Comparison of ENCODE assay signal across 8 cellular contexts in the genomic region with DNA sequence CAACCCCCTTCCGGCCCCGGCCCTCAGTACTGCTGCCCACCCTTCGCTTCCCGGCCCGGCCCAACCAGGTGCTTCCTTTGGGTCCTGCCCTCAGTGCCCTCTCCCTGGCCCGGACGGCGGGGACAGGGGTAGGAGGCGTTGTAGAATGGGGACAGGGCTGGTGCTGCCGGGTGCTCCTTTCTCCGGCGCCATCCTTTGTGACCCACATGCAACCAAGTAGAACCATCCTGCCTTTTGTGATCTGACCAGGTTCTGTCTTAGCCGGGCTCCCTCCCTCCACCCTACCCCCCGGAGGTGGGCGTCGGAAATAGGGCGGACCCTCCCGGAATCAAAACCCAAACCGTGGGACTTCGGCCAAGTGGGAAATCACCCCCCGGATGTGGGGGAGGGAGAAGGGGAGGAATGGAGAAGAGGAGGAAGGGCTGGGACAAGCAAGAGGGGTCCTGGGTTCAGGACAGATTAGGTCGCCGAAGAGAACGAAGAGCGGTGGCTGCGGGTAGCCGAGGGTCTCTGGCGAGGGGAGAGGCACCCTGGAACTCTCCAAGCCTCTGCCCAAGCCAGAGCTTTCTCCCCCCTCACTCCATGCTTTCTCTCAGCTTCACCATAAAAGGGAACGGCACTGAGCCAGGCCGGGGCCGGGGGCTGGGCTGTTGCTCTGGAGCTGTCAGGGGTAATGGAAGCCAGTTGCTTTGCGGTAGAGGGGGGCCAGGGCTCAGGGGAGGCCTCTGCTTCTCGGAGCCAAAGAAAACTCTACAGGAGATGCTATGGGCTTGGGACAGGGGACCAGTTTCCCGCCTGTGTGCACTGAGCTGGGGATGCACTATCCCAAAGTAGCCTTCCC. TPM values are rescaled to one million over a fixed set of nuclear protein-coding genes. Genes with fewer than 3 reads are reported as not detected.
DNase-seq lines count a peak whose midpoint lies in the region; ATAC-seq and TF ChIP-seq lines count a peak whose summit lies in the region.

No MANE protein-coding gene starts in this region.

- CTCF ChIA-PET in T-cell (lab: Charles Lee), result interaction anchor here in 1 of 2 donors (1.2 to 1.8 kb wide), 2 partner anchors 9 to 22 kb away, joined by 3 to 9 read pairs; no protein-coding TSS in a partner anchor

- H3K9me3 Mint-ChIP-seq in T-cell, result no peaks in the 10 kb centered on the region
- H3K9me3 Mint-ChIP-seq in effector memory CD8-positive, alpha-beta T cell, result no peaks in the 10 kb centered on the region

- peaks cover 67 to 82% (median 75%) of the 10 kb centered on the region in 3 donors for H3K4me1 Mint-ChIP-seq in T-cell
- H3K4me1 Mint-ChIP-seq in effector memory CD8-positive, alpha-beta T cell (ENCODE audit: low read depth in 2 of 2), result peaks cover 49 to 61% of the 10 kb centered on the region in 2 donors

- H3K27ac Mint-ChIP-seq in T-cell, result peak overlapping the region; percentile 91
- H3K27ac Mint-ChIP-seq in effector memory CD8-positive, alpha-beta T cell, result peak overlapping the region; percentile 38 to 74

- peak overlapping the region; percentile 88 for H3K27ac ChIP-seq in thymus (ENCODE audit: low read depth)

- H3K27me3 Mint-ChIP-seq in T-cell, result no peaks in the 10 kb centered on the region
- H3K27me3 Mint-ChIP-seq in effector memory CD8-positive, alpha-beta T cell, result no peaks in the 10 kb centered on the region

- no peaks in the 10 kb centered on the region for H3K27me3 ChIP-seq in thymus (ENCODE audit: control insufficient read depth, insufficient read depth)

- H3K36me3 Mint-ChIP-seq in T-cell, result peaks cover 13% of the 10 kb centered on the region
- H3K36me3 Mint-ChIP-seq in effector memory CD8-positive, alpha-beta T cell (ENCODE audit: insufficient read depth), result peaks cover 23% of the 10 kb centered on the region

- POLR2A ChIA-PET in T-cell (lab: Charles Lee), result interaction anchor here in 1 of 2 donors (0.7 to 1.1 kb wide), 2 partner anchors 21 to 38 kb away, joined by 3 to 12 read pairs; partner anchors contain the start of gene AGBL5

- in situ Hi-C loops in GM13976 (cut with MboI; ENCODE audit: low sequenced_read_pairs, unreplicated experiment), result no loop called here

- ATAC-seq in HG02678 (IDR thresholded peaks at IDR 0.05; ENCODE audit: unreplicated experiment) (peak; percentile 16), T-cell (replicated peaks in 1 of 4) (peak in 3 of 4 experiments; percentile 16 to 29 (median 29)), esophagus mucosa (no peak)
- ATAC-seq in effector memory CD8-positive, alpha-beta T cell (replicated peaks), result peak; percentile 21

- 6% methylated on average over 34 of the region's 34 CpGs for WGBS in thymus

- H3K9me3 ChIP-seq in thymus (ENCODE audit: control insufficient read depth), result no peaks in the 10 kb centered on the region

- H3K4me1 ChIP-seq in thymus (ENCODE audit: control insufficient read depth, insufficient read depth, low read length), result peaks cover 22% of the 10 kb centered on the region

- TF ChIP-seq CTCF in GM13976 (IDR thresholded peaks at IDR 0.05; ENCODE audit: borderline replicate concordance, control extremely low read depth, extremely low read depth, insufficient read depth, missing control alignments), result no peak

- H3K4me3 ChIP-seq in thymus (ENCODE audit: low read length), result peak overlapping the region; percentile 75

- H3K36me3 ChIP-seq in thymus (ENCODE audit: control insufficient read depth, insufficient read depth), result peaks cover 23% of the 10 kb centered on the region

- DNase-seq in GM13976 (ENCODE audit: low spot score), result peak; percentile 60
- DNase-seq in T-cell, result peak in 4 of 34 experiments; percentile 15 to 26 (median 18)
- no peak for DNase-seq in effector memory CD8-positive, alpha-beta T cell
- DNase-seq in mucosa of gallbladder (ENCODE audit: low spot score), result peak; percentile 82
- DNase-seq in NCI-H345 (lab: John Stamatoyannopoulos, UW), result no peak

- H3K4me3 Mint-ChIP-seq in T-cell, result peak overlapping the region; percentile 73 to 89 (median 75)
- peak overlapping the region; percentile 85 to 97 for H3K4me3 Mint-ChIP-seq in effector memory CD8-positive, alpha-beta T cell

RNA-seq across cellular contexts. Expression of gene OST4, which starts 0.8 kb away (rescaled TPM):
- total RNA-seq in T-cell (100 to 1,000 TPM; 217 to 292 (median 236) TPM), mucosa of gallbladder (323 TPM), esophagus mucosa (258 TPM)
- 516 TPM for polyA plus RNA-seq in thymus

RNA-seq across cellular contexts. Expression of gene EMILIN1, which starts 6.2 kb away (rescaled TPM):
- total RNA-seq in T-cell, result 1 to 10 TPM in 1 of 5 donors, under 1 TPM in 4; 0.28 to 1.1 (median 0.85) TPM
- 210 TPM for total RNA-seq in mucosa of gallbladder
- 8.9 TPM for polyA plus RNA-seq in thymus
- total RNA-seq in esophagus mucosa, result 3.0 TPM

RNA-seq across cellular contexts. Expression of gene KHK, which starts 14.4 kb away (rescaled TPM):
- total RNA-seq in T-cell (1 to 10 TPM; 3.7 to 9.1 (median 6.7) TPM), mucosa of gallbladder (6.1 TPM), esophagus mucosa (3.5 TPM)
- polyA plus RNA-seq in thymus, result 2.5 TPM

RNA-seq across cellular contexts. Expression of gene AGBL5, which starts 20.7 kb away (rescaled TPM):
- total RNA-seq in T-cell (10 to 100 TPM in 3 of 5 donors, 1 to 10 TPM in 2; 9.5 to 13.3 (median 11.2) TPM), mucosa of gallbladder (27.9 TPM), esophagus mucosa (14.1 TPM)
- polyA plus RNA-seq in thymus, result 11.0 TPM

RNA-seq across cellular contexts. Expression of gene TMEM214, which starts 39.4 kb away (rescaled TPM):
- total RNA-seq in T-cell (10 to 100 TPM; 37.6 to 84.5 (median 71.6) TPM), mucosa of gallbladder (80.0 TPM), esophagus mucosa (29.7 TPM)
- polyA plus RNA-seq in thymus, result 30.3 TPM

Comparison
In these comparisons a context has a peak if more than half of its experiments do, and no peak if none do; other contexts are left out.
1. DNase-seq: peak in GM13976 (single experiment) and mucosa of gallbladder (single experiment); none in effector memory CD8-positive, alpha-beta T cell (0 of 3) and NCI-H345 (single experiment).
2. RNA of gene EMILIN1, which starts 6.2 kb away (total RNA-seq): 210 TPM in mucosa of gallbladder (single experiment); 3.0 TPM in esophagus mucosa (single experiment) and 0.28 to 1.1 TPM in T-cell; every median in the first group is over 10 times any median in the second.